ENCODE assay signal across 29 cellular contexts in genomic region chr15:45251888-45252287, GRCh38. TPM values are rescaled to one million over a fixed set of nuclear protein-coding genes. Genes with fewer than 3 reads are reported as not detected.
"Had no signal": no experiment of that assay in that cellular context is flagged by ENCODE, and none has a peak within 500 bp of the region (broad histone marks: within the 10 kb centered on the region; RNA-seq: fewer than 3 reads in every experiment).

Gene SLC28A2, plus strand, starts transcription at chr15:45252234. Its CDS starts 982 bp downstream, at chr15:45253216.

- H3K27me3 ChIP-seq: dorsolateral prefrontal cortex, esophagus muscularis mucosa, gastroesophageal sphincter, pancreas, tibial nerve had no signal

- H3K9me3 ChIP-seq: esophagus muscularis mucosa, gastroesophageal sphincter, pancreas, tibial nerve had no signal

- H3K36me3 ChIP-seq: esophagus muscularis mucosa, gastroesophageal sphincter, pancreas had no signal

- H3K9me3 Mint-ChIP-seq: natural killer cell treated with Interleukin-12 subunit alpha and Interleukin-12 subunit beta and Interleukin-15 and Interleukin-18, amount 100 ng/mL, for 72 hours; stimulated activated effector memory CD8-positive, alpha-beta T cell treated with anti-CD3 and anti-CD28 coated beads, Interleukin-12 subunit alpha, Interleukin-12 subunit beta, amount 100 ng/mL, for 72 hours had no signal

- DNase-seq: central memory CD4-positive, alpha-beta T cell; cortex of kidney; dorsolateral prefrontal cortex; effector memory CD4-positive, alpha-beta T cell; glutamatergic neuron; kidney glomerular epithelial cell; mammary epithelial cell; occipital lobe; pancreas; right cardiac atrium; stimulated activated CD4-positive, alpha-beta T cell treated with anti-CD3 and anti-CD28 coated beads, Interleukin-4, amount 100 ng/mL, for 1 hour; stimulated activated CD8-positive, alpha-beta memory T cell treated with anti-CD3 and anti-CD28 coated beads, Interleukin-4, amount 100 ng/mL, for 48 hours; stimulated activated naive CD8-positive, alpha-beta T cell treated with anti-CD3 and anti-CD28 coated beads, Interleukin-15, Interleukin-2, amounts not matched to agents 100 U/mL and 50 U/mL, for 24 hours had no signal

- H3K27ac Mint-ChIP-seq: natural killer cell treated with Interleukin-12 subunit alpha and Interleukin-12 subunit beta and Interleukin-15 and Interleukin-18, amount 100 ng/mL, for 72 hours; progenitor cell of endocrine pancreas; stimulated activated effector memory CD8-positive, alpha-beta T cell treated with anti-CD3 and anti-CD28 coated beads, Interleukin-12 subunit alpha, Interleukin-12 subunit beta, amount 100 ng/mL, for 72 hours had no signal

- H3K36me3 Mint-ChIP-seq: natural killer cell treated with Interleukin-12 subunit alpha and Interleukin-12 subunit beta and Interleukin-15 and Interleukin-18, amount 100 ng/mL, for 72 hours; stimulated activated effector memory CD8-positive, alpha-beta T cell treated with anti-CD3 and anti-CD28 coated beads, Interleukin-12 subunit alpha, Interleukin-12 subunit beta, amount 100 ng/mL, for 72 hours had no signal

- ATAC-seq: gastroesophageal sphincter; left lobe of liver; natural killer cell treated with Interleukin-12 subunit alpha and Interleukin-12 subunit beta and Interleukin-15 and Interleukin-18, amount 100 ng/mL, for 72 hours; pancreas; right cardiac atrium; stimulated activated effector memory CD8-positive, alpha-beta T cell treated with anti-CD3 and anti-CD28 coated beads, Interleukin-12 subunit alpha, Interleukin-12 subunit beta, amount 100 ng/mL, for 72 hours; stimulated activated naive CD8-positive, alpha-beta T cell treated with anti-CD3 and anti-CD28 coated beads, Interleukin-15, Interleukin-2, amounts not matched to agents 100 U/mL and 50 U/mL, for 24 hours had no signal

- H3K4me1 ChIP-seq: esophagus muscularis mucosa, gastroesophageal sphincter, tibial nerve had no signal

- H3K4me3 Mint-ChIP-seq: natural killer cell treated with Interleukin-12 subunit alpha and Interleukin-12 subunit beta and Interleukin-15 and Interleukin-18, amount 100 ng/mL, for 72 hours; stimulated activated effector memory CD8-positive, alpha-beta T cell treated with anti-CD3 and anti-CD28 coated beads, Interleukin-12 subunit alpha, Interleukin-12 subunit beta, amount 100 ng/mL, for 72 hours had no signal

- H3K27ac ChIP-seq: dorsolateral prefrontal cortex, epithelial cell of prostate, esophagus muscularis mucosa, gastroesophageal sphincter, pancreas, tibial nerve had no signal

- H3K4me3 ChIP-seq: dorsolateral prefrontal cortex, esophagus muscularis mucosa, gastroesophageal sphincter, pancreas, smooth muscle cell, tibial nerve had no signal

- H3K27me3 Mint-ChIP-seq: natural killer cell treated with Interleukin-12 subunit alpha and Interleukin-12 subunit beta and Interleukin-15 and Interleukin-18, amount 100 ng/mL, for 72 hours; progenitor cell of endocrine pancreas had no signal

- H3K4me1 Mint-ChIP-seq: stimulated activated effector memory CD8-positive, alpha-beta T cell treated with anti-CD3 and anti-CD28 coated beads, Interleukin-12 subunit alpha, Interleukin-12 subunit beta, amount 100 ng/mL, for 72 hours had no signal

RNA-seq across cellular contexts. Expression of gene SLC28A2, which starts in this region (rescaled TPM):
- total RNA-seq: chondrocyte; esophagus muscularis mucosa; fibroblast of villous mesenchyme; gastroesophageal sphincter; lower leg skin; mammary epithelial cell; mesenteric fat pad; mononuclear cell; natural killer cell treated with Interleukin-12 subunit alpha and Interleukin-12 subunit beta and Interleukin-15 and Interleukin-18, amount 100 ng/mL, for 72 hours; occipital lobe; right cardiac atrium; smooth muscle cell; temporal lobe; tibial nerve; ureter had no signal
- polyA plus RNA-seq: mammary epithelial cell, pancreas, right cardiac atrium, smooth muscle cell had no signal
